Comparison of ENCODE assay signal across 18 cellular contexts in genomic region chr2:240224676-240225075, GRCh38.
DNase-seq lines count a peak whose midpoint lies in the region; ATAC-seq and TF ChIP-seq lines count a peak whose summit lies in the region.
"Had no signal": no experiment of that assay in that cellular context is flagged by ENCODE, and none has a peak within 500 bp of the region (broad histone marks: within the 10 kb centered on the region; RNA-seq: fewer than 3 reads in every experiment).

No MANE protein-coding gene starts in this region.

- TF ChIP-seq POLR2A in IMR-90 (IDR thresholded peaks at IDR 0.05; ENCODE audit: low read depth, low read length): no peak

- CTCF ChIA-PET in AG04449 (lab: Yijun Ruan, JAX) (interaction anchor here (1.1 to 5.7 kb wide), 4 partner anchors 7 to 215 kb away, joined by 3 to 33 read pairs (median 4); no protein-coding TSS in a partner anchor), IMR-90 (lab: Yijun Ruan, JAX) (no interaction called here)

- H3K4me3 ChIP-seq in AG04449 (ENCODE audit: low read depth, low read length) (no peak overlapping the region), IMR-90 (ENCODE audit: insufficient read depth, low read depth, low read length) (no peak overlapping the region)
- H3K4me3 ChIP-seq: upper lobe of right lung had no signal

- dilution Hi-C loops in IMR-90 (cut with HindIII; ENCODE audit: low sequenced_read_pairs, unreplicated experiment): no loop called here

- H3K9me1 ChIP-seq in IMR-90 (ENCODE audit: insufficient read depth, low read length): no peaks in the 10 kb centered on the region

- no peak overlapping the region for H3K9ac ChIP-seq in IMR-90 (ENCODE audit: low read depth, low read length)

- no peak overlapping the region for H3K4me2 ChIP-seq in IMR-90 (ENCODE audit: low read depth, low read length)

- no peak overlapping the region for H3K18ac ChIP-seq in IMR-90 (ENCODE audit: low read depth, low read length)

- no peaks in the 10 kb centered on the region for H3K79me1 ChIP-seq in IMR-90 (ENCODE audit: low read depth in 1 of 2, low read length in 2 of 2)

- ATAC-seq in IMR-90 (ENCODE audit: low read depth): peak; percentile 53
- ATAC-seq in HG03342 (IDR thresholded peaks at IDR 0.05; ENCODE audit: unreplicated experiment): no peak
- no peak for ATAC-seq in left lobe of liver
- ATAC-seq: activated naive CD8-positive, alpha-beta T cell treated with anti-CD3 and anti-CD28 coated beads, Interleukin-2, amount 50 U/mL, for 24 hours; activated T-helper 17 cell treated with anti-CD3 and anti-CD28 coated beads, Interleukin-2, amount 50 U/mL, for 72 hours; natural killer cell; stimulated activated naive B cell treated with anti-CD40 and anti-IgM and Interleukin-4, amounts not matched to agents 10 μg/mL and 1 μg/mL and 100 μg/mL, for 72 hours; upper lobe of right lung; WTC11 had no signal

- H2BK20ac ChIP-seq in IMR-90 (ENCODE audit: low read depth, low read length): no peak overlapping the region

- intact Hi-C loops in IMR-90 (cut with micrococcal nuclease): no loop called here

- peaks cover 6% of the 10 kb centered on the region for H3K4me1 ChIP-seq in IMR-90 (ENCODE audit: control insufficient read depth, insufficient read depth, low read length)
- H3K4me1 ChIP-seq: upper lobe of right lung had no signal

- WGBS in IMR-90 (ENCODE audit: extremely low coverage in 2 of 2, insufficient read length in 1 of 2), 2 experiments: no CpG with 5 or more reads among the region's 5 CpGs

- TF ChIP-seq CTCF in AG04449 (IDR thresholded peaks at IDR 0.05; ENCODE audit: insufficient read depth, low read length, missing control alignments) (no peak), IMR-90 (conservative IDR thresholded peaks at IDR 0.05; ENCODE audit: low read depth, low read length) (no peak)

- H2BK15ac ChIP-seq in IMR-90 (ENCODE audit: low read depth, low read length): no peak overlapping the region

- no peak overlapping the region for H3K27ac ChIP-seq in IMR-90 (ENCODE audit: insufficient read depth, low read length)
- H3K27ac ChIP-seq: upper lobe of right lung had no signal

- POLR2A ChIA-PET in AG04449 (lab: Yijun Ruan, JAX): interaction anchor here (1.3 kb wide), 1 partner anchor 11 kb away, joined by 3 read pairs; no protein-coding TSS in a partner anchor
- POLR2A ChIA-PET in IMR-90 (lab: Charles Lee; ENCODE audit: unreplicated experiment): no interaction called here

- H3K56ac ChIP-seq in IMR-90 (ENCODE audit: extremely low read depth, insufficient read depth, low read length): no peak overlapping the region

- in situ Hi-C loops in IMR-90 (cut with MboI; ENCODE audit: low sequenced_read_pairs): no loop called here

- H2BK120ac ChIP-seq in IMR-90 (ENCODE audit: low read depth, low read length): no peak overlapping the region

- no peak overlapping the region for H3K4me3 Mint-ChIP-seq in immature natural killer cell
- H3K4me3 Mint-ChIP-seq: activated naive CD8-positive, alpha-beta T cell treated with anti-CD3 and anti-CD28 coated beads, Interleukin-2, amount 50 U/mL, for 24 hours; activated T-helper 17 cell treated with anti-CD3 and anti-CD28 coated beads, Interleukin-2, amount 50 U/mL, for 72 hours; natural killer cell; stimulated activated naive B cell treated with anti-CD40 and anti-IgM and Interleukin-4, amounts not matched to agents 10 μg/mL and 1 μg/mL and 100 μg/mL, for 72 hours; T-helper 1 cell treated with Interleukin-12 subunit alpha and Interleukin-12 subunit beta and Interleukin-4 antibody, amounts not matched to agents 30 μg/mL and 1 μg/mL, for 36 hours; WTC11 had no signal

- no peak overlapping the region for H2BK5ac ChIP-seq in IMR-90 (ENCODE audit: low read depth, low read length, poor library complexity, severe bottlenecking)

- H4K5ac ChIP-seq in IMR-90 (ENCODE audit: low read depth, low read length): no peak overlapping the region

- no peaks in the 10 kb centered on the region for H3K36me3 Mint-ChIP-seq in immature natural killer cell
- H3K36me3 Mint-ChIP-seq: WTC11 had no signal

- H3K27me3 Mint-ChIP-seq in immature natural killer cell (ENCODE audit: low read depth in 3 of 3): peaks cover 2 to 14% (median 4%) of the 10 kb centered on the region in 3 donors

- no TSS peak for BruUV-seq in IMR-90 (replicated peaks; lab: Mats Ljungman, UMichigan)

- peaks cover 0 to 15% (median 2%) of the 10 kb centered on the region in 6 donors for H3K9me3 Mint-ChIP-seq in immature natural killer cell

- H4K8ac ChIP-seq in IMR-90 (ENCODE audit: low read depth in 2 of 2, low read length in 2 of 2): no peak overlapping the region

- no peak overlapping the region for H3K27ac Mint-ChIP-seq in immature natural killer cell
- H3K27ac Mint-ChIP-seq: activated naive CD8-positive, alpha-beta T cell treated with anti-CD3 and anti-CD28 coated beads, Interleukin-2, amount 50 U/mL, for 24 hours; activated T-helper 17 cell treated with anti-CD3 and anti-CD28 coated beads, Interleukin-2, amount 50 U/mL, for 72 hours; natural killer cell; stimulated activated naive B cell treated with anti-CD40 and anti-IgM and Interleukin-4, amounts not matched to agents 10 μg/mL and 1 μg/mL and 100 μg/mL, for 72 hours; T-helper 1 cell treated with Interleukin-12 subunit alpha and Interleukin-12 subunit beta and Interleukin-4 antibody, amounts not matched to agents 30 μg/mL and 1 μg/mL, for 36 hours; WTC11 had no signal

- DNase-seq in AG04449 (ENCODE audit: low read depth, low spot score) (peak; percentile 45), IMR-90 (peak; percentile 84), dedifferentiated amniotic fluid mesenchymal stem cell (ENCODE audit: extremely low spot score) (peak; percentile 65), left kidney (ENCODE audit: low read depth, low spot score) (peak; percentile 81), left lobe of liver (ENCODE audit: low spot score) (no peak), immature natural killer cell (no peak), NCI-H524 treated with DMSO at 0.1 percent for 48 hours (lab: John Stamatoyannopoulos, UW) (no peak)
- DNase-seq: activated naive CD8-positive, alpha-beta T cell treated with anti-CD3 and anti-CD28 coated beads, Interleukin-2, amount 50 U/mL, for 24 hours; mammary epithelial cell; natural killer cell; NCI-H187; Right ventricle myocardium superior; stimulated activated naive B cell treated with anti-CD40 and anti-IgM and Interleukin-4, amounts not matched to agents 10 μg/mL and 1 μg/mL and 100 μg/mL, for 72 hours; upper lobe of right lung had no signal

- no peaks in the 10 kb centered on the region; the same call in 1 of the 2 replicates for H3K27me3 ChIP-seq in IMR-90 (ENCODE audit: control insufficient read depth, insufficient read depth, low read length)

- H2AK5ac ChIP-seq in IMR-90 (ENCODE audit: low read depth, low read length): no peak overlapping the region

- H3K14ac ChIP-seq in IMR-90 (replicated peaks; ENCODE audit: low read depth, low read length): no peak overlapping the region

- H3K36me3 ChIP-seq in IMR-90 (ENCODE audit: control insufficient read depth, insufficient read depth, low read length): no peaks in the 10 kb centered on the region
- H3K36me3 ChIP-seq: upper lobe of right lung had no signal

- H2AFZ ChIP-seq in IMR-90 (replicated peaks; ENCODE audit: low read length, poor library complexity): no peak overlapping the region

- H3K23ac ChIP-seq in IMR-90 (ENCODE audit: low read depth, low read length): no peak overlapping the region

- no peak overlapping the region for H3K4ac ChIP-seq in IMR-90 (ENCODE audit: low read depth, low read length)

- H2AK9ac ChIP-seq in IMR-90 (replicated peaks; ENCODE audit: low read depth, low read length, poor library complexity): no peak overlapping the region

- H4K91ac ChIP-seq in IMR-90 (ENCODE audit: insufficient read depth, low read depth, low read length): no peak overlapping the region

- H3K4me1 Mint-ChIP-seq in immature natural killer cell: peaks cover 0 to 2% of the 10 kb centered on the region in 2 donors
- H3K4me1 Mint-ChIP-seq: activated naive CD8-positive, alpha-beta T cell treated with anti-CD3 and anti-CD28 coated beads, Interleukin-2, amount 50 U/mL, for 24 hours; activated T-helper 17 cell treated with anti-CD3 and anti-CD28 coated beads, Interleukin-2, amount 50 U/mL, for 72 hours; natural killer cell; WTC11 had no signal

- no peaks in the 10 kb centered on the region for H4K20me1 ChIP-seq in IMR-90 (ENCODE audit: insufficient read depth, low read length)

- TF ChIP-seq RAD21 in IMR-90 (IDR thresholded peaks at IDR 0.05; ENCODE audit: low read length): no peak

- H3K9me3 ChIP-seq in IMR-90 (ENCODE audit: control insufficient read depth, insufficient read depth, low read length): peaks cover 6% of the 10 kb centered on the region
- H3K9me3 ChIP-seq: upper lobe of right lung had no signal

TF ChIP-seq in IMR-90, 13 proteins besides CTCF, POLR2A, EP300 and RAD21 (continues in another document):
- TF ChIP-seq MXI1 (IDR thresholded peaks at IDR 0.05; ENCODE audit: borderline replicate concordance, low read depth, low read length): no peak
- no peak for TF ChIP-seq RCOR1 (IDR thresholded peaks at IDR 0.05; ENCODE audit: insufficient replicate concordance, low read length)
- no peak for TF ChIP-seq FOS (IDR thresholded peaks at IDR 0.05; ENCODE audit: low read depth, low read length)
- no peak for TF ChIP-seq USF2 (IDR thresholded peaks at IDR 0.05; ENCODE audit: low read depth, low read length)
- TF ChIP-seq, protein P1, sequence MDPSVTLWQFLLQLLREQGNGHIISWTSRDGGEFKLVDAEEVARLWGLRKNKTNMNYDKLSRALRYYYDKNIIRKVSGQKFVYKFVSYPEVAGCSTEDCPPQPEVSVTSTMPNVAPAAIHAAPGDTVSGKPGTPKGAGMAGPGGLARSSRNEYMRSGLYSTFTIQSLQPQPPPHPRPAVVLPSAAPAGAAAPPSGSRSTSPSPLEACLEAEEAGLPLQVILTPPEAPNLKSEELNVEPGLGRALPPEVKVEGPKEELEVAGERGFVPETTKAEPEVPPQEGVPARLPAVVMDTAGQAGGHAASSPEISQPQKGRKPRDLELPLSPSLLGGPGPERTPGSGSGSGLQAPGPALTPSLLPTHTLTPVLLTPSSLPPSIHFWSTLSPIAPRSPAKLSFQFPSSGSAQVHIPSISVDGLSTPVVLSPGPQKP (IDR thresholded peaks at IDR 0.05; ENCODE audit: borderline replicate concordance, low read depth, low read length): no peak
- TF ChIP-seq MAZ (IDR thresholded peaks at IDR 0.05; ENCODE audit: borderline replicate concordance, low read depth, low read length): no peak
- TF ChIP-seq MAFK (IDR thresholded peaks at IDR 0.05; ENCODE audit: low read depth, low read length): no peak
- TF ChIP-seq RFX5 (IDR thresholded peaks at IDR 0.05; ENCODE audit: low read depth, low read length): no peak
- no peak for TF ChIP-seq BHLHE40 (IDR thresholded peaks at IDR 0.05; ENCODE audit: low read depth, low read length)
- no peak for TF ChIP-seq CHD1 (IDR thresholded peaks at IDR 0.05; ENCODE audit: low read depth, low read length)

Comparison
In these comparisons a context has a peak if more than half of its experiments do, and no peak if none do; other contexts are left out.
1. DNase-seq: peak in AG04449 (single experiment), IMR-90 (single experiment), dedifferentiated amniotic fluid mesenchymal stem cell (single experiment) and left kidney (single experiment); none in left lobe of liver (single experiment), immature natural killer cell (0 of 3) and NCI-H524 treated with DMSO at 0.1 percent for 48 hours (single experiment).